In genomic region chr11:32090774-32091370, GRCh38 we compare ENCODE assay signal across 8 cellular contexts. TPM values are rescaled to one million over a fixed set of nuclear protein-coding genes. Genes with fewer than 3 reads are reported as not detected.
A peak's percentile ranks its signal among the peaks of the same experiment; 100 is the strongest.
DNase-seq lines count a peak whose midpoint lies in the region; ATAC-seq and TF ChIP-seq lines count a peak whose summit lies in the region.

Gene RCN1 (plus strand): TSS chr11:32091074. CDS start chr11:32091197, 123 bp downstream.

- H3K9me3 ChIP-seq in T-helper 17 cell (ENCODE audit: control insufficient read depth, low read length, poor library complexity, severe bottlenecking) = no peaks in the 10 kb centered on the region

- ATAC-seq in GM21717 (IDR thresholded peaks at IDR 0.05; ENCODE audit: unreplicated experiment) (peak; percentile 50), T-helper 17 cell (peak; percentile 68)

- H3K4me3 ChIP-seq in Jurkat, Clone E6-1 (ENCODE audit: low read length) = peak within 1 kb of the TSS; percentile 81
- peak within 1 kb of the TSS; percentile 75 for H3K4me3 ChIP-seq in astrocyte of the spinal cord (ENCODE audit: low read depth, low read length)

- in situ Hi-C loops in astrocyte of the spinal cord (cut with HindIII; ENCODE audit: low sequenced_read_pairs) = no loop called here

- TF ChIP-seq CTCF in astrocyte of the spinal cord (IDR thresholded peaks at IDR 0.05; ENCODE audit: low read depth, low read length) = no peak

- H3K36me3 Mint-ChIP-seq in T-helper 17 cell (ENCODE audit: low read depth) = no peaks in the 10 kb centered on the region

- peaks cover 21% of the 10 kb centered on the region for H3K4me1 Mint-ChIP-seq in T-helper 17 cell

- peak within 1 kb of the TSS; percentile 74 for H3K27ac Mint-ChIP-seq in T-helper 17 cell

- DNase-seq in ELF-1 (ENCODE audit: low read depth, low spot score) = peak; percentile 96
- DNase-seq in Jurkat, Clone E6-1 (ENCODE audit: low read depth, low spot score) = no peak
- DNase-seq in T-helper 17 cell = peak; percentile 7 to 21 (median 11)
- peak; percentile 76 for DNase-seq in astrocyte of the spinal cord (ENCODE audit: low read depth, low spot score)
- peak; percentile 25 to 38 for DNase-seq in hippocampal formation (lab: John Stamatoyannopoulos, UW)
- peak; percentile 94 for DNase-seq in retina
- no peak for DNase-seq in SHP77 treated with DMSO at 0.1 percent for 48 hours (lab: John Stamatoyannopoulos, UW)

- peaks cover 31% of the 10 kb centered on the region for H3K27me3 Mint-ChIP-seq in T-helper 17 cell

- H3K4me3 Mint-ChIP-seq in T-helper 17 cell = peak within 1 kb of the TSS; percentile 85

RNA-seq across cellular contexts. Expression of gene RCN1, which starts in this region (rescaled TPM):
- polyA plus RNA-seq in Jurkat, Clone E6-1 (2012; ENCODE audit: insufficient read depth, insufficient read length) = 56.0 TPM
- 10 to 100 TPM; 10.7 to 13.2 TPM for total RNA-seq in T-helper 17 cell

Comparison
In these comparisons a context has a peak if more than half of its experiments do, and no peak if none do; other contexts are left out.
1. DNase-seq: peak in ELF-1 (single experiment), T-helper 17 cell (3 of 3), astrocyte of the spinal cord (single experiment), hippocampal formation (2 of 2) and retina (single experiment); none in Jurkat, Clone E6-1 (single experiment) and SHP77 treated with DMSO at 0.1 percent for 48 hours (single experiment).